In the genomic region with DNA sequence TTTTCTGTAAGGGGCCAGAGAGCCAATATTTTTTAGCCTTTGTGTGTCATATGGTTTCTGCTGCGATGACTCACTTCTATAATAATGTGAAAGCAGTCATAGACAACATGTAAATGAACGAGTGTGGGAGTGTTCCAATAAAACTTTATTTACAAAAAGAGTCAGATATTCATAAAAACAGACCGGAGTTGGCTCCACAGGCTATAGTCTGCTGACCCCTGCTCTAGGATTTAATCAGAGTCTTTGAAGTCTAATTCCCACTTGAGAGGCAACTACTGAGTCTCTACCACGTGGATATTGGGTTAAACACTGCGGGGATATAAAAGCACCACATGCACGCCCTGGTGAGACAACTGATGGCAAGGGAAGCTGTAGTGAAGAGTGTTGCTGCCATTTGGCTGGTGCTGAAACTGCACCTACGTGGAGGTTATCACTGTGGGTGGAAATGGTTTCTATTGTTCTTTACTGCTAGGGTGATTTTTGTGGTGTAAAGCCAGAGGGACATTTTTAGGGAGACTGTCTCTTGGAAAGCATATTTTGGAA, we compare ENCODE assay signal across 11 cellular contexts. TPM values are rescaled to one million over a fixed set of nuclear protein-coding genes. Genes with fewer than 3 reads are reported as not detected.
DNase-seq lines count a peak whose midpoint lies in the region; ATAC-seq and TF ChIP-seq lines count a peak whose summit lies in the region.
"Had no signal": no experiment of that assay in that cellular context is flagged by ENCODE, and none has a peak within 500 bp of the region (broad histone marks: within the 10 kb centered on the region; RNA-seq: fewer than 3 reads in every experiment).

No MANE protein-coding gene starts in this region.

- H3K9ac ChIP-seq in MM.1S (ENCODE audit: low read length), result no peak overlapping the region

- TF ChIP-seq CTCF in MM.1S (IDR thresholded peaks at IDR 0.05; ENCODE audit: low read length) (no peak), brain microvascular endothelial cell (IDR thresholded peaks at IDR 0.05; ENCODE audit: low read depth, low read length, missing control alignments) (no peak)

- H3K36me3 Mint-ChIP-seq in activated T-cell treated with anti-CD3 and anti-CD28 coated beads, Interleukin-2, amount 50 U/mL, for 4 hours (ENCODE audit: insufficient read depth), result no peaks in the 10 kb centered on the region
- H3K36me3 Mint-ChIP-seq in activated naive CD8-positive, alpha-beta T cell treated with anti-CD3 and anti-CD28 coated beads, Interleukin-2, amount 50 U/mL, for 24 hours (ENCODE audit: low read depth), result no peaks in the 10 kb centered on the region

- H4K20me1 ChIP-seq in MM.1S (ENCODE audit: insufficient read depth, low read length), result no peaks in the 10 kb centered on the region

- H3K27me3 ChIP-seq in MM.1S (replicated peaks; ENCODE audit: insufficient read depth, low read length), result no peaks in the 10 kb centered on the region
- no peaks in the 10 kb centered on the region for H3K27me3 ChIP-seq in brain microvascular endothelial cell (replicated peaks)
- H3K27me3 ChIP-seq: upper lobe of left lung had no signal

- H3K4me3 ChIP-seq in MM.1S (ENCODE audit: low read length) (no peak overlapping the region), brain microvascular endothelial cell (ENCODE audit: low read depth, low read length) (no peak overlapping the region)
- H3K4me3 ChIP-seq: upper lobe of left lung had no signal

- no peaks in the 10 kb centered on the region for H3K9me3 ChIP-seq in MM.1S (replicated peaks; ENCODE audit: insufficient read depth, low read length)
- H3K9me3 ChIP-seq: upper lobe of left lung had no signal

- H3K36me3 ChIP-seq in MM.1S (replicated peaks; ENCODE audit: insufficient read depth, low read length), result no peaks in the 10 kb centered on the region
- no peaks in the 10 kb centered on the region for H3K36me3 ChIP-seq in brain microvascular endothelial cell (replicated peaks)
- H3K36me3 ChIP-seq: upper lobe of left lung had no signal

- H3K4me3 Mint-ChIP-seq in activated T-cell treated with anti-CD3 and anti-CD28 coated beads, Interleukin-2, amount 50 U/mL, for 4 hours, result peak overlapping the region; percentile 65
- peak overlapping the region; percentile 55 for H3K4me3 Mint-ChIP-seq in activated naive CD8-positive, alpha-beta T cell treated with anti-CD3 and anti-CD28 coated beads, Interleukin-2, amount 50 U/mL, for 24 hours

- in situ Hi-C loops in brain microvascular endothelial cell (cut with HindIII; ENCODE audit: low pct_ligation_motif_present, low sequenced_read_pairs), result no loop called here

- no peak overlapping the region for H3K4me2 ChIP-seq in MM.1S (ENCODE audit: low read depth, low read length)

- H3K9me2 ChIP-seq in MM.1S (replicated peaks; ENCODE audit: insufficient read depth, low read length), result no peaks in the 10 kb centered on the region

- no peaks in the 10 kb centered on the region for H3F3A ChIP-seq in MM.1S (ENCODE audit: insufficient read depth, low read length)

- H3K4me1 Mint-ChIP-seq in activated T-cell treated with anti-CD3 and anti-CD28 coated beads, Interleukin-2, amount 50 U/mL, for 4 hours (ENCODE audit: low read depth), result peaks cover 68% of the 10 kb centered on the region
- peaks cover 82% of the 10 kb centered on the region for H3K4me1 Mint-ChIP-seq in activated naive CD8-positive, alpha-beta T cell treated with anti-CD3 and anti-CD28 coated beads, Interleukin-2, amount 50 U/mL, for 24 hours

- peak; percentile 37 to 50 for ATAC-seq in activated T-cell treated with anti-CD3 and anti-CD28 coated beads, Interleukin-2, amount 50 U/mL, for 4 hours
- peak; percentile 47 for ATAC-seq in activated naive CD8-positive, alpha-beta T cell treated with anti-CD3 and anti-CD28 coated beads, Interleukin-2, amount 50 U/mL, for 24 hours

- 0 out of 2 replicates have a peak overlapping the region, but pooled peaks have one; percentile 31 for H2AFZ ChIP-seq in MM.1S (ENCODE audit: low read length)

- no peaks in the 10 kb centered on the region for H3K27me3 Mint-ChIP-seq in activated T-cell treated with anti-CD3 and anti-CD28 coated beads, Interleukin-2, amount 50 U/mL, for 4 hours (ENCODE audit: low read depth)
- peaks cover 2% of the 10 kb centered on the region for H3K27me3 Mint-ChIP-seq in activated naive CD8-positive, alpha-beta T cell treated with anti-CD3 and anti-CD28 coated beads, Interleukin-2, amount 50 U/mL, for 24 hours

- H3K27ac ChIP-seq in MM.1S (ENCODE audit: low read length) (no peak overlapping the region), brain microvascular endothelial cell (no peak overlapping the region)
- H3K27ac ChIP-seq: C4-2B, upper lobe of left lung had no signal

- no peaks in the 10 kb centered on the region for H3K9me3 Mint-ChIP-seq in activated T-cell treated with anti-CD3 and anti-CD28 coated beads, Interleukin-2, amount 50 U/mL, for 4 hours
- H3K9me3 Mint-ChIP-seq in activated naive CD8-positive, alpha-beta T cell treated with anti-CD3 and anti-CD28 coated beads, Interleukin-2, amount 50 U/mL, for 24 hours, result no peaks in the 10 kb centered on the region

- H3K79me2 ChIP-seq in MM.1S (ENCODE audit: low read length), result no peaks in the 10 kb centered on the region

- peak overlapping the region; percentile 88 for H3K27ac Mint-ChIP-seq in activated naive CD8-positive, alpha-beta T cell treated with anti-CD3 and anti-CD28 coated beads, Interleukin-2, amount 50 U/mL, for 24 hours

- DNase-seq in activated T-cell treated with anti-CD3 and anti-CD28 coated beads, Interleukin-2, amount 50 U/mL, for 4 hours, result no peak
- no peak for DNase-seq in activated T-cell treated with anti-CD3 and anti-CD28 coated beads, Interleukin-2, amount 50 U/mL, for 1 hour
- no peak for DNase-seq in MM.1S
- peak; percentile 46 for DNase-seq in activated naive CD8-positive, alpha-beta T cell treated with anti-CD3 and anti-CD28 coated beads, Interleukin-2, amount 50 U/mL, for 24 hours
- peak; percentile 55 for DNase-seq in stimulated activated CD4-positive, alpha-beta T cell treated with anti-CD3 and anti-CD28 coated beads, Interleukin-4, amount 100 ng/mL, for 24 hours
- no peak for DNase-seq in brain microvascular endothelial cell
- DNase-seq in T1000 (lab: John Stamatoyannopoulos, UW), result no peak
- no peak for DNase-seq in Kasumi-1 (lab: John Stamatoyannopoulos, UW)
- DNase-seq: NCI-H1105, upper lobe of left lung had no signal

- H3K4me1 ChIP-seq in MM.1S (ENCODE audit: low read length), result peaks cover 11% of the 10 kb centered on the region

RNA-seq across cellular contexts. Expression of a gene that starts 3.6 kb away (rescaled TPM):
- 1 to 10 TPM; 2.6 to 3.7 (median 2.7) TPM for total RNA-seq in activated T-cell treated with anti-CD3 and anti-CD28 coated beads, Interleukin-2, amount 50 U/mL, for 4 hours

Comparison
In these comparisons a context has a peak if more than half of its experiments do, and no peak if none do; other contexts are left out.
1. DNase-seq: peak in activated naive CD8-positive, alpha-beta T cell treated with anti-CD3 and anti-CD28 coated beads, Interleukin-2, amount 50 U/mL, for 24 hours (single experiment) and stimulated activated CD4-positive, alpha-beta T cell treated with anti-CD3 and anti-CD28 coated beads, Interleukin-4, amount 100 ng/mL, for 24 hours (single experiment); none in activated T-cell treated with anti-CD3 and anti-CD28 coated beads, Interleukin-2, amount 50 U/mL, for 4 hours (single experiment), activated T-cell treated with anti-CD3 and anti-CD28 coated beads, Interleukin-2, amount 50 U/mL, for 1 hour (single experiment), MM.1S (single experiment), brain microvascular endothelial cell (single experiment), T1000 (single experiment) and Kasumi-1 (0 of 2).